ENCODE assay signal across 1 cellular context in genomic region chr16:4475880-4476790, GRCh38.
TF ChIP-seq lines count a peak whose summit lies in the region.

A gene with protein sequence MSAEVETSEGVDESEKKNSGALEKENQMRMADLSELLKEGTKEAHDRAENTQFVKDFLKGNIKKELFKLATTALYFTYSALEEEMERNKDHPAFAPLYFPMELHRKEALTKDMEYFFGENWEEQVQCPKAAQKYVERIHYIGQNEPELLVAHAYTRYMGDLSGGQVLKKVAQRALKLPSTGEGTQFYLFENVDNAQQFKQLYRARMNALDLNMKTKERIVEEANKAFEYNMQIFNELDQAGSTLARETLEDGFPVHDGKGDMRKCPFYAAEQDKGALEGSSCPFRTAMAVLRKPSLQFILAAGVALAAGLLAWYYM (plus strand): TSS chr16:4476398. CDS start chr16:4505525, 29,127 bp downstream.

TF ChIP-seq in HepG2, 621 proteins besides CTCF, POLR2A, EP300 and RAD21 (continued from another document and continues in another):
- TF ChIP-seq TRAFD1 (CRISPR knock-in tag; IDR thresholded peaks at IDR 0.05; ENCODE audit: borderline replicate concordance) (no peak), ZNF530 (CRISPR knock-in tag; IDR thresholded peaks at IDR 0.05; ENCODE audit: low read depth) (0 out of 2 replicates have a peak, but pooled peaks have one; percentile 32), CHCHD3 (CRISPR knock-in tag; IDR thresholded peaks at IDR 0.05) (peak; percentile 17; the same call in 1 of the 2 replicates), CBX5 (CRISPR knock-in tag; IDR thresholded peaks at IDR 0.05; ENCODE audit: borderline replicate concordance) (peak; percentile 74; the same call in 1 of the 2 replicates), NFE2L2 (IDR thresholded peaks at IDR 0.05; ENCODE audit: low read length) (no peak), ZNF577 (CRISPR knock-in tag; IDR thresholded peaks at IDR 0.05; ENCODE audit: borderline replicate concordance, low read depth) (no peak), ZNF687 (CRISPR knock-in tag; IDR thresholded peaks at IDR 0.05) (peak; percentile 96), ZSCAN22 (CRISPR knock-in tag; IDR thresholded peaks at IDR 0.05) (no peak), RCOR2 (CRISPR knock-in tag; IDR thresholded peaks at IDR 0.05) (no peak; the same call in 1 of the 2 replicates), MTF2 (CRISPR knock-in tag; IDR thresholded peaks at IDR 0.05; ENCODE audit: borderline replicate concordance) (no peak), ZFP36L1 (CRISPR knock-in tag; IDR thresholded peaks at IDR 0.05) (peak; percentile 84; the same call in 1 of the 2 replicates), PLRG1 (conservative IDR thresholded peaks at IDR 0.05) (no peak), ZXDC (CRISPR knock-in tag; IDR thresholded peaks at IDR 0.05) (peak; percentile 82), GPN1 (CRISPR knock-in tag; IDR thresholded peaks at IDR 0.05; ENCODE audit: borderline replicate concordance) (0 out of 2 replicates have a peak, but pooled peaks have one; percentile 37), YEATS4 (CRISPR knock-in tag; IDR thresholded peaks at IDR 0.05; ENCODE audit: borderline replicate concordance) (peak; percentile 88), KMT2A (CRISPR knock-in tag; IDR thresholded peaks at IDR 0.05) (peak; percentile 85; the same call in 1 of the 2 replicates), NBN (conservative IDR thresholded peaks at IDR 0.05) (no peak), HNF1A (IDR thresholded peaks at IDR 0.05; ENCODE audit: low read depth) (no peak; the same call in 1 of the 2 replicates), HNF1A (CRISPR knock-in tag; IDR thresholded peaks at IDR 0.05; ENCODE audit: borderline replicate concordance) (peak; percentile 74)
- TF ChIP-seq, protein P1, sequence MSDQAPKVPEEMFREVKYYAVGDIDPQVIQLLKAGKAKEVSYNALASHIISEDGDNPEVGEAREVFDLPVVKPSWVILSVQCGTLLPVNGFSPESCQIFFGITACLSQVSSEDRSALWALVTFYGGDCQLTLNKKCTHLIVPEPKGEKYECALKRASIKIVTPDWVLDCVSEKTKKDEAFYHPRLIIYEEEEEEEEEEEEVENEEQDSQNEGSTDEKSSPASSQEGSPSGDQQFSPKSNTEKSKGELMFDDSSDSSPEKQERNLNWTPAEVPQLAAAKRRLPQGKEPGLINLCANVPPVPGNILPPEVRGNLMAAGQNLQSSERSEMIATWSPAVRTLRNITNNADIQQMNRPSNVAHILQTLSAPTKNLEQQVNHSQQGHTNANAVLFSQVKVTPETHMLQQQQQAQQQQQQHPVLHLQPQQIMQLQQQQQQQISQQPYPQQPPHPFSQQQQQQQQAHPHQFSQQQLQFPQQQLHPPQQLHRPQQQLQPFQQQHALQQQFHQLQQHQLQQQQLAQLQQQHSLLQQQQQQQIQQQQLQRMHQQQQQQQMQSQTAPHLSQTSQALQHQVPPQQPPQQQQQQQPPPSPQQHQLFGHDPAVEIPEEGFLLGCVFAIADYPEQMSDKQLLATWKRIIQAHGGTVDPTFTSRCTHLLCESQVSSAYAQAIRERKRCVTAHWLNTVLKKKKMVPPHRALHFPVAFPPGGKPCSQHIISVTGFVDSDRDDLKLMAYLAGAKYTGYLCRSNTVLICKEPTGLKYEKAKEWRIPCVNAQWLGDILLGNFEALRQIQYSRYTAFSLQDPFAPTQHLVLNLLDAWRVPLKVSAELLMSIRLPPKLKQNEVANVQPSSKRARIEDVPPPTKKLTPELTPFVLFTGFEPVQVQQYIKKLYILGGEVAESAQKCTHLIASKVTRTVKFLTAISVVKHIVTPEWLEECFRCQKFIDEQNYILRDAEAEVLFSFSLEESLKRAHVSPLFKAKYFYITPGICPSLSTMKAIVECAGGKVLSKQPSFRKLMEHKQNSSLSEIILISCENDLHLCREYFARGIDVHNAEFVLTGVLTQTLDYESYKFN (CRISPR knock-in tag; conservative IDR thresholded peaks at IDR 0.05): peak; percentile 32; the same call in 1 of the 2 replicates
- TF ChIP-seq, protein P2, sequence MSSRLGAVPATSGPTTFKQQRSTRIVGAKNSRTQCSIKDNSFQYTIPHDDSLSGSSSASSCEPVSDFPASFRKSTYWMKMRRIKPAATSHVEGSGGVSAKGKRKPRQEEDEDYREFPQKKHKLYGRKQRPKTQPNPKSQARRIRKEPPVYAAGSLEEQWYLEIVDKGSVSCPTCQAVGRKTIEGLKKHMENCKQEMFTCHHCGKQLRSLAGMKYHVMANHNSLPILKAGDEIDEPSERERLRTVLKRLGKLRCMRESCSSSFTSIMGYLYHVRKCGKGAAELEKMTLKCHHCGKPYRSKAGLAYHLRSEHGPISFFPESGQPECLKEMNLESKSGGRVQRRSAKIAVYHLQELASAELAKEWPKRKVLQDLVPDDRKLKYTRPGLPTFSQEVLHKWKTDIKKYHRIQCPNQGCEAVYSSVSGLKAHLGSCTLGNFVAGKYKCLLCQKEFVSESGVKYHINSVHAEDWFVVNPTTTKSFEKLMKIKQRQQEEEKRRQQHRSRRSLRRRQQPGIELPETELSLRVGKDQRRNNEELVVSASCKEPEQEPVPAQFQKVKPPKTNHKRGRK (CRISPR knock-in tag; IDR thresholded peaks at IDR 0.05): no peak; the same call in 1 of the 2 replicates
- TF ChIP-seq, protein P3, sequence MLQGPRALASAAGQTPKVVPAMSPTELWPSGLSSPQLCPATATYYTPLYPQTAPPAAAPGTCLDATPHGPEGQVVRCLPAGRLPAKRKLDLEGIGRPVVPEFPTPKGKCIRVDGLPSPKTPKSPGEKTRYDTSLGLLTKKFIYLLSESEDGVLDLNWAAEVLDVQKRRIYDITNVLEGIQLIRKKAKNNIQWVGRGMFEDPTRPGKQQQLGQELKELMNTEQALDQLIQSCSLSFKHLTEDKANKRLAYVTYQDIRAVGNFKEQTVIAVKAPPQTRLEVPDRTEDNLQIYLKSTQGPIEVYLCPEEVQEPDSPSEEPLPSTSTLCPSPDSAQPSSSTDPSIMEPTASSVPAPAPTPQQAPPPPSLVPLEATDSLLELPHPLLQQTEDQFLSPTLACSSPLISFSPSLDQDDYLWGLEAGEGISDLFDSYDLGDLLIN (CRISPR knock-in tag; IDR thresholded peaks at IDR 0.05; ENCODE audit: borderline replicate concordance): peak; percentile 39; the same call in 1 of the 2 replicates
- TF ChIP-seq, protein P4, sequence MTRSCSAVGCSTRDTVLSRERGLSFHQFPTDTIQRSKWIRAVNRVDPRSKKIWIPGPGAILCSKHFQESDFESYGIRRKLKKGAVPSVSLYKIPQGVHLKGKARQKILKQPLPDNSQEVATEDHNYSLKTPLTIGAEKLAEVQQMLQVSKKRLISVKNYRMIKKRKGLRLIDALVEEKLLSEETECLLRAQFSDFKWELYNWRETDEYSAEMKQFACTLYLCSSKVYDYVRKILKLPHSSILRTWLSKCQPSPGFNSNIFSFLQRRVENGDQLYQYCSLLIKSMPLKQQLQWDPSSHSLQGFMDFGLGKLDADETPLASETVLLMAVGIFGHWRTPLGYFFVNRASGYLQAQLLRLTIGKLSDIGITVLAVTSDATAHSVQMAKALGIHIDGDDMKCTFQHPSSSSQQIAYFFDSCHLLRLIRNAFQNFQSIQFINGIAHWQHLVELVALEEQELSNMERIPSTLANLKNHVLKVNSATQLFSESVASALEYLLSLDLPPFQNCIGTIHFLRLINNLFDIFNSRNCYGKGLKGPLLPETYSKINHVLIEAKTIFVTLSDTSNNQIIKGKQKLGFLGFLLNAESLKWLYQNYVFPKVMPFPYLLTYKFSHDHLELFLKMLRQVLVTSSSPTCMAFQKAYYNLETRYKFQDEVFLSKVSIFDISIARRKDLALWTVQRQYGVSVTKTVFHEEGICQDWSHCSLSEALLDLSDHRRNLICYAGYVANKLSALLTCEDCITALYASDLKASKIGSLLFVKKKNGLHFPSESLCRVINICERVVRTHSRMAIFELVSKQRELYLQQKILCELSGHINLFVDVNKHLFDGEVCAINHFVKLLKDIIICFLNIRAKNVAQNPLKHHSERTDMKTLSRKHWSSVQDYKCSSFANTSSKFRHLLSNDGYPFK (CRISPR knock-in tag; IDR thresholded peaks at IDR 0.05; ENCODE audit: borderline replicate concordance): peak; percentile 24; the same call in 1 of the 2 replicates
- TF ChIP-seq, protein P5, sequence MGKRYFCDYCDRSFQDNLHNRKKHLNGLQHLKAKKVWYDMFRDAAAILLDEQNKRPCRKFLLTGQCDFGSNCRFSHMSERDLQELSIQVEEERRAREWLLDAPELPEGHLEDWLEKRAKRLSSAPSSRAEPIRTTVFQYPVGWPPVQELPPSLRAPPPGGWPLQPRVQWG (CRISPR knock-in tag; IDR thresholded peaks at IDR 0.05; ENCODE audit: borderline replicate concordance, low read depth): no peak; the same call in 1 of the 2 replicates
